ENCODE assay signal across 7 cellular contexts in genomic region chr7:66651026-66651425, GRCh38. TPM values are rescaled to one million over a fixed set of nuclear protein-coding genes. Genes with fewer than 3 reads are reported as not detected.
A peak's percentile ranks its signal among the peaks of the same experiment; 100 is the strongest.
DNase-seq lines count a peak whose midpoint lies in the region; ATAC-seq, FAIRE-seq and TF ChIP-seq lines count a peak whose summit lies in the region.
"Not testable (repeated sequence)": the region's sequence is repeated elsewhere in the genome, so short reads cannot be mapped to it uniquely, and the experiment has no call there.

No MANE protein-coding gene starts in this region.

- H3K9me3 Mint-ChIP-seq in CD4-positive, alpha-beta T cell; effector memory CD8-positive, alpha-beta T cell; nephron: not testable (repeated sequence)

- peaks cover 13% of the 10 kb centered on the region for H3K79me1 ChIP-seq in trophoblast cell (ENCODE audit: low read length)

- DNase-seq in CD4-positive, alpha-beta T cell; RWPE1 (ENCODE audit: low spot score); K562 (ENCODE audit: extremely low read depth in 1 of 4, low spot score in 3 of 4); effector memory CD8-positive, alpha-beta T cell; foreskin keratinocyte: not testable (repeated sequence)
- peak; percentile 47 to 83 for DNase-seq in trophoblast cell

- H3K36me3 ChIP-seq in K562 (ENCODE audit: control insufficient read depth, insufficient read depth, low read length); trophoblast cell (ENCODE audit: control insufficient read depth in 1 of 2, insufficient read depth in 2 of 2, low read length in 2 of 2): not testable (repeated sequence)

- H3K9me1 ChIP-seq in K562 (ENCODE audit: control insufficient read depth, insufficient read depth, low read length), result not testable (repeated sequence)

- H3K27me3 Mint-ChIP-seq in CD4-positive, alpha-beta T cell; effector memory CD8-positive, alpha-beta T cell; nephron (ENCODE audit: low read depth): not testable (repeated sequence)

- H2BK5ac ChIP-seq in trophoblast cell (ENCODE audit: low read depth, low read length, poor library complexity), result not testable (repeated sequence)

- H3K79me2 ChIP-seq in K562 (ENCODE audit: control insufficient read depth, insufficient read depth, low read length), result peaks cover 29% of the 10 kb centered on the region
- not testable (repeated sequence) for H3K79me2 ChIP-seq in trophoblast cell (ENCODE audit: control insufficient read depth, insufficient read depth, low read length, poor library complexity)

- not testable (repeated sequence) for H2AK5ac ChIP-seq in trophoblast cell (ENCODE audit: low read length)

- peaks cover 37% of the 10 kb centered on the region for H3K4me1 Mint-ChIP-seq in CD4-positive, alpha-beta T cell (ENCODE audit: low read depth)
- H3K4me1 Mint-ChIP-seq in effector memory CD8-positive, alpha-beta T cell (ENCODE audit: low read depth in 2 of 2), result peaks cover 14 to 28% of the 10 kb centered on the region in 2 donors
- not testable (repeated sequence) for H3K4me1 Mint-ChIP-seq in nephron

- not testable (repeated sequence) for TF ChIP-seq RAD21 in K562 (CRISPR knock-in tag; conservative IDR thresholded peaks at IDR 0.05 in 1 of 2, IDR thresholded peaks at IDR 0.05 in 1 of 2)

- not testable (repeated sequence) for H2BK120ac ChIP-seq in trophoblast cell (ENCODE audit: insufficient read depth, low read length, poor library complexity)

- H4K8ac ChIP-seq in trophoblast cell (ENCODE audit: low read depth, low read length), result not testable (repeated sequence)

- H3K27me3 ChIP-seq in CD4-positive, alpha-beta T cell (ENCODE audit: control insufficient read depth, insufficient read depth, low read length); K562 (ENCODE audit: control insufficient read depth in 2 of 2, insufficient read depth in 2 of 2, low read length in 2 of 2); foreskin keratinocyte; trophoblast cell (ENCODE audit: insufficient read depth, low read length): not testable (repeated sequence)

- not testable (repeated sequence) for H3K14ac ChIP-seq in trophoblast cell (ENCODE audit: low read length)

- CTCF ChIA-PET in CD4-positive, alpha-beta T cell (lab: Charles Lee); RWPE1 (lab: Yijun Ruan, JAX); K562 (lab: Yijun Ruan, JAX; ENCODE audit: low intra/inter-chr PET ratio): not testable (repeated sequence)

- H3K9ac ChIP-seq in K562 (ENCODE audit: insufficient read depth in 1 of 2, low read depth in 2 of 2, low read length in 2 of 2); trophoblast cell (ENCODE audit: low read length): not testable (repeated sequence)

- not testable (repeated sequence) for BruUV-seq in K562 (replicated peaks; lab: Mats Ljungman, UMichigan)

- not testable (repeated sequence) for H3K4ac ChIP-seq in trophoblast cell (ENCODE audit: low read depth, low read length)

- not testable (repeated sequence) for FAIRE-seq in K562 (lab: Jason Lieb, UNC)

- not testable (repeated sequence) for TF ChIP-seq POLR2A in K562 (conservative IDR thresholded peaks at IDR 0.05)

- ATAC-seq in CD4-positive, alpha-beta T cell (ENCODE audit: poor library complexity); K562; effector memory CD8-positive, alpha-beta T cell (replicated peaks); foreskin keratinocyte: not testable (repeated sequence)

- TF ChIP-seq CTCF in CD4-positive, alpha-beta T cell (IDR thresholded peaks at IDR 0.05); RWPE1 (conservative IDR thresholded peaks at IDR 0.05; ENCODE audit: low read depth); K562 (IDR thresholded peaks at IDR 0.05 in 2 of 3, conservative IDR thresholded peaks at IDR 0.05 in 1 of 3; ENCODE audit: insufficient read depth in 2 of 3, low read depth in 1 of 3, low read length in 3 of 3); foreskin keratinocyte (conservative IDR thresholded peaks at IDR 0.05); nephron (IDR thresholded peaks at IDR 0.05; ENCODE audit: unreplicated experiment in 3 of 3): not testable (repeated sequence)

- H3K9me3 ChIP-seq in CD4-positive, alpha-beta T cell (ENCODE audit: control insufficient read depth, low read length); K562 (replicated peaks; ENCODE audit: control insufficient read depth, insufficient read depth, low read depth, low read length); trophoblast cell (ENCODE audit: insufficient read depth, low read depth, low read length): not testable (repeated sequence)

- H3K4me3 ChIP-seq in K562; trophoblast cell (ENCODE audit: low read depth, low read length): not testable (repeated sequence)

- peak overlapping the region; percentile 75 for H3K4me3 Mint-ChIP-seq in CD4-positive, alpha-beta T cell
- H3K4me3 Mint-ChIP-seq in effector memory CD8-positive, alpha-beta T cell, result not testable (repeated sequence)
- H3K4me3 Mint-ChIP-seq in nephron, result peak overlapping the region; percentile 32 to 63 (median 41)

- intact Hi-C loops in CD4-positive, alpha-beta T cell (cut with DNase I, micrococcal nuclease), result loop anchor here in 1 of 2 experiments (10.0 kb wide), 2 partner anchors 274 to 344 kb away; partner anchors contain the start of genes SBDS, TMEM248 and TYW1
- intact Hi-C loops in K562 (cut with micrococcal nuclease), result loop anchor here (10.0 kb wide), 1 partner anchor 86 kb away; no protein-coding TSS in a partner anchor

- not testable (repeated sequence) for H4K20me1 ChIP-seq in K562 (replicated peaks; ENCODE audit: control insufficient read depth, insufficient read depth, low read length)

- not testable (repeated sequence) for TF ChIP-seq EP300 in K562 (IDR thresholded peaks at IDR 0.05; ENCODE audit: low read length)

- POLR2A ChIA-PET in CD4-positive, alpha-beta T cell (lab: Charles Lee), result interaction anchor here (0.6 to 1.5 kb wide), 2 partner anchors 20 to 343 kb away, joined by 3 read pairs; no protein-coding TSS in a partner anchor
- POLR2A ChIA-PET in RWPE1 (lab: Yijun Ruan, JAX; ENCODE audit: low non-redundant PET), result interaction anchor here (0.6 kb wide), 1 partner anchor 61 kb away, joined by 4 read pairs; no protein-coding TSS in a partner anchor
- POLR2A ChIA-PET in K562 (lab: Yijun Ruan, JAX), result interaction anchor here (0.6 kb wide), 1 partner anchor 464 kb away, joined by 3 read pairs; no protein-coding TSS in a partner anchor

- H3K27ac Mint-ChIP-seq in CD4-positive, alpha-beta T cell, result peak overlapping the region; percentile 97
- H3K27ac Mint-ChIP-seq in effector memory CD8-positive, alpha-beta T cell, result peak overlapping the region; percentile 4 to 60
- H3K27ac Mint-ChIP-seq in nephron, result peak overlapping the region in 1 of 3 experiments; percentile 44

- H4K91ac ChIP-seq in trophoblast cell (ENCODE audit: low read depth, low read length), result not testable (repeated sequence)

- H3K4me2 ChIP-seq in K562 (ENCODE audit: insufficient read depth, low read length); trophoblast cell (ENCODE audit: low read length): not testable (repeated sequence)

- not testable (repeated sequence) for H2AFZ ChIP-seq in K562 (ENCODE audit: low read depth, low read length); trophoblast cell (ENCODE audit: insufficient read depth, low read length, poor library complexity)

- not testable (repeated sequence) for H3K18ac ChIP-seq in trophoblast cell (ENCODE audit: low read length)

- in situ Hi-C loops in K562 (cut with MboI), result not testable (repeated sequence)

- H3K4me1 ChIP-seq in K562 (replicated peaks in 1 of 2; ENCODE audit: control insufficient read depth in 2 of 2, insufficient read depth in 2 of 2, low read length in 2 of 2) (peaks cover 4 to 24% of the 10 kb centered on the region in 2 experiments; a peak in 4 of 5 replicates), foreskin keratinocyte (peaks cover 12% of the 10 kb centered on the region)
- H3K4me1 ChIP-seq in trophoblast cell (ENCODE audit: control insufficient read depth in 1 of 2, insufficient read depth in 2 of 2, low read length in 2 of 2), result not testable (repeated sequence)

- not testable (repeated sequence) for H3K23ac ChIP-seq in trophoblast cell (ENCODE audit: low read length)

- H4K12ac ChIP-seq in trophoblast cell (ENCODE audit: low read depth, low read length), result not testable (repeated sequence)

- not testable (repeated sequence) for H2BK12ac ChIP-seq in trophoblast cell (ENCODE audit: low read length)

- peaks cover 22% of the 10 kb centered on the region for H3K36me3 Mint-ChIP-seq in CD4-positive, alpha-beta T cell (ENCODE audit: low read depth)
- peaks cover 37% of the 10 kb centered on the region for H3K36me3 Mint-ChIP-seq in effector memory CD8-positive, alpha-beta T cell (ENCODE audit: insufficient read depth)
- H3K36me3 Mint-ChIP-seq in nephron (ENCODE audit: low read depth), result peaks cover 12% of the 10 kb centered on the region

- H3K27ac ChIP-seq in CD4-positive, alpha-beta T cell (ENCODE audit: low read depth, low read length); K562 (ENCODE audit: extremely low read depth, low read depth, low read length); trophoblast cell (ENCODE audit: low read depth, low read length): not testable (repeated sequence)
- peak overlapping the region; percentile 24; the same call in 1 of the 2 replicates for H3K27ac ChIP-seq in RWPE1
- H3K27ac ChIP-seq in foreskin keratinocyte, result peak overlapping the region; percentile 66

- whole genome bisulfite sequencing in K562 (ENCODE audit: insufficient coverage, low coverage, missing lambda C conversion rate), result 45% methylated on average over 6 of the region's 6 CpGs
- no CpG with 5 or more reads among the region's 6 CpGs for WGBS in trophoblast cell (ENCODE audit: extremely low coverage, insufficient coverage, insufficient read length)

RNA-seq across cellular contexts. Expression of gene KCTD7, which starts 22.3 kb away (rescaled TPM):
- 10 to 100 TPM; 15.2 TPM for total RNA-seq in CD4-positive, alpha-beta T cell
- total RNA-seq in K562 (2011; cell fraction: chromatin; rRNA removed; ENCODE audit: low replicate concordance), result 25.1 and 37.5 TPM in 2 replicates
- 22.6 and 24.3 TPM in 2 replicates for total RNA-seq in K562 (2011; cell fraction: nucleolus; rRNA removed)
- 26.7 and 37.0 TPM in 2 replicates for total RNA-seq in K562 (2011; cell fraction: nucleoplasm; rRNA removed)
- total RNA-seq in K562 (2014; rRNA removed) (5.0 and 10.3 TPM in 2 replicates), K562 (2014; rRNA removed; fragmentation: Illumina TruSeq; extraction: Trizol) (9.0 and 9.6 TPM in 2 replicates), K562 (2015; rRNA removed; fragmentation: Illumina TruSeq; extraction: Trizol) (7.6 and 8.2 TPM in 2 replicates), K562 (2021) (11.4 and 12.3 TPM in 2 replicates), foreskin keratinocyte (2.6 and 3.9 TPM in 2 replicates)
- polyA plus RNA-seq in K562 (2011; rRNA removed) (23.6 and 26.0 TPM in 2 replicates), K562 (2014; fragmentation: Illumina TruSeq; extraction: Trizol) (10.6 and 11.8 TPM in 2 replicates), K562 (2014; fragmentation: Nextera tagmentation; extraction: Ambion mirVana) (1 to 10 TPM; 1.5 to 1.7 TPM), K562 (2014; rRNA removed) (10.1 and 11.7 TPM in 2 replicates), foreskin keratinocyte (2.0 and 2.4 TPM in 2 replicates)
- polyA plus RNA-seq in K562 (2011; cell fraction: cytosol; rRNA removed), result 25.6 and 33.4 TPM in 2 replicates
- polyA plus RNA-seq in K562 (2011; cell fraction: nucleus; rRNA removed), result 46.8 and 68.8 TPM in 2 replicates
- polyA plus RNA-seq in K562 (2012), result 7.9 and 17.0 TPM in 2 replicates
- 10.4 and 17.3 TPM in 2 replicates for polyA minus RNA-seq in K562 (2011; rRNA and poly(A)+ RNA removed)
- polyA minus RNA-seq in K562 (2011; cell fraction: cytosol; rRNA and poly(A)+ RNA removed), result 7.6 and 9.8 TPM in 2 replicates
- 10.2 and 12.0 TPM in 2 replicates for polyA minus RNA-seq in K562 (2011; cell fraction: nucleus; rRNA and poly(A)+ RNA removed)
- 4.7 and 5.1 TPM in 2 replicates for polyA plus RNA-seq in trophoblast cell (2013)
